In the genomic region with DNA sequence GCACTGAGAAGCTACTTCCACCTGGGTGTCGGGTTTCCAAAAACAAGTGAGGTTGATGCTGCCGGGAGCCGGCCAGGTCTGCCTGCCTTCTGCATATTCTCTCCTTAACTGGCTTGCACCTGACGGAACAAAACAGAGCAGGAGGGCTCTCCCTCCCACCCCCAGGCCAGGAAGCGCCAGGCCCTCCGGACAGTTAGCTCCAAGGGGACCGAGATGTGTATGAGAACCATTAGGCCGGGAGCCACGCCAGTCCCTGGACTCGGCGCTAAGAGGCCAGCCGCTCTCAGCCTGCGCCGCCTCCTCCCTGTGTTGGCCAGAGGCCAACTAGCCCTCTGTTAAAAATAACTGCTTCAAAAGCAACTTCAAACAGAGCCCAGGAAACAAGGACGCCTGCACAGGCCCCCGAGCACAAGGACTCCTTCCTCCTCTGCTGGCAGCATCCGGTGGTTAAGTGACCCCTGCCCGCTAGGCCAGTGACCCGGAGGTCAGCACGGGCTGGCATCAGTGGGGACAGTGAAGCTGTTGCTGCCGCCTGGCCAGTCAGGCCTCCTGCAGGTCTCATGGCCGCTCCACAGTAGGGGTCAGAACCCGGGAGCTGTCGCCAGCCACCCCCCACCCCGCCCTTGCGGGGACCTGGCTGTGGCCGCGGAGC, we compare ENCODE assay signal across 8 cellular contexts.
DNase-seq lines count a peak whose midpoint lies in the region; ATAC-seq, FAIRE-seq and TF ChIP-seq lines count a peak whose summit lies in the region.

No MANE protein-coding gene starts in this region.

- H3K9ac ChIP-seq in kidney (ENCODE audit: low read length in 2 of 2) = no peak overlapping the region

- H3K9me3 Mint-ChIP-seq in activated T-helper 17 cell treated with anti-CD3 and anti-CD28 coated beads, Interleukin-2, amount 50 U/mL, for 72 hours = no peaks in the 10 kb centered on the region

- 7 to 9% methylated on average over 9 to 22 of the region's 28 CpGs for WGBS in thyroid gland, 2 donors

- intact Hi-C loops in breast epithelium (cut with DNase I; ENCODE audit: low total_unique reads) (loop anchor here (5.0 kb wide), 1 partner anchor 612 kb away; no protein-coding TSS in a partner anchor), kidney (cut with DNase I) (no loop called here), thyroid gland (cut with DNase I) (no loop called here)

- H3K4me3 ChIP-seq in breast epithelium (peak overlapping the region in 2 of 3 donors; percentile 21 to 49), kidney (ENCODE audit: low read length in 2 of 2) (no peak overlapping the region), thyroid gland (replicated peaks in 1 of 3) (no peak overlapping the region)

- H3K36me3 Mint-ChIP-seq in activated T-helper 17 cell treated with anti-CD3 and anti-CD28 coated beads, Interleukin-2, amount 50 U/mL, for 72 hours (ENCODE audit: low read depth) = no peaks in the 10 kb centered on the region

- no peaks in the 10 kb centered on the region for H3K4me1 Mint-ChIP-seq in activated T-helper 17 cell treated with anti-CD3 and anti-CD28 coated beads, Interleukin-2, amount 50 U/mL, for 72 hours

- H3K27me3 Mint-ChIP-seq in activated T-helper 17 cell treated with anti-CD3 and anti-CD28 coated beads, Interleukin-2, amount 50 U/mL, for 72 hours = no peaks in the 10 kb centered on the region

- no peak overlapping the region for H3K27ac Mint-ChIP-seq in activated T-helper 17 cell treated with anti-CD3 and anti-CD28 coated beads, Interleukin-2, amount 50 U/mL, for 72 hours

- H3K27ac ChIP-seq in breast epithelium (peak overlapping the region; percentile 25 to 64), kidney (ENCODE audit: low read depth in 2 of 2, low read length in 2 of 2) (peak overlapping the region; percentile 32 to 48), thyroid gland (peak overlapping the region; percentile 77 to 87 (median 87))

- peak; percentile 91 to 93 for DNase-seq in NCI-H187 (lab: John Stamatoyannopoulos, UW)
- DNase-seq in breast epithelium (ENCODE audit: low spot score in 2 of 2) = peak in 1 of 2 donors; percentile 26
- peak; percentile 93 for DNase-seq in kidney
- DNase-seq in thyroid gland = peak; percentile 93 to 94
- DNase-seq in activated CD4-positive, CD25-positive, alpha-beta regulatory T cell treated with anti-CD3 and anti-CD28 coated beads, Interleukin-2, amount 50 U/mL, for 72 hours = no peak
- no peak for DNase-seq in dedifferentiated amniotic fluid mesenchymal stem cell (ENCODE audit: extremely low spot score)
- no peak for DNase-seq in NOMO-1 treated with dmso at 0.1 percent for 144 hours (lab: John Stamatoyannopoulos, UW; ENCODE audit: unreplicated experiment)

- no peak for TF ChIP-seq POLR2A in breast epithelium (IDR thresholded peaks at IDR 0.05)
- TF ChIP-seq POLR2A in thyroid gland (IDR thresholded peaks at IDR 0.05) = peak in 1 of 2 donors; percentile 44

- no peak overlapping the region for H3K4me3 Mint-ChIP-seq in activated T-helper 17 cell treated with anti-CD3 and anti-CD28 coated beads, Interleukin-2, amount 50 U/mL, for 72 hours

- H3K9me3 ChIP-seq in breast epithelium (peaks cover 11% of the 10 kb centered on the region in 2 donors), kidney (ENCODE audit: control insufficient read depth in 1 of 2, low read length in 2 of 2) (no peaks in the 10 kb centered on the region), thyroid gland (no peaks in the 10 kb centered on the region)

- no peak for FAIRE-seq in kidney (lab: Jason Lieb, UNC)

- no peaks in the 10 kb centered on the region for H3K27me3 ChIP-seq in breast epithelium
- H3K27me3 ChIP-seq in thyroid gland = no peaks in the 10 kb centered on the region

- H3K4me1 ChIP-seq in breast epithelium (peaks cover 0 to 5% of the 10 kb centered on the region in 2 donors), kidney (ENCODE audit: control insufficient read depth in 1 of 2, insufficient read depth in 1 of 2, low read depth in 1 of 2, low read length in 2 of 2) (peaks cover 0 to 10% of the 10 kb centered on the region in 2 donors), thyroid gland (peaks cover 21 to 23% of the 10 kb centered on the region in 2 donors)

- ATAC-seq in activated T-helper 17 cell treated with anti-CD3 and anti-CD28 coated beads, Interleukin-2, amount 50 U/mL, for 72 hours (replicated peaks) = no peak

- TF ChIP-seq CTCF in breast epithelium (IDR thresholded peaks at IDR 0.05) (no peak), kidney (IDR thresholded peaks at IDR 0.05; ENCODE audit: borderline replicate concordance, extremely low read depth, insufficient read depth) (no peak), thyroid gland (IDR thresholded peaks at IDR 0.05) (peak in 1 of 6 experiments; percentile 13)

- H3K36me3 ChIP-seq in breast epithelium (no peaks in the 10 kb centered on the region), kidney (ENCODE audit: control insufficient read depth in 1 of 2, insufficient read depth in 2 of 2, low read length in 2 of 2) (no peaks in the 10 kb centered on the region), thyroid gland (no peaks in the 10 kb centered on the region)

Comparison
In these comparisons a context has a peak if more than half of its experiments do, and no peak if none do; other contexts are left out.
1. DNase-seq: peak in NCI-H187 (2 of 2), kidney (single experiment) and thyroid gland (2 of 2); none in activated CD4-positive, CD25-positive, alpha-beta regulatory T cell treated with anti-CD3 and anti-CD28 coated beads, Interleukin-2, amount 50 U/mL, for 72 hours (single experiment), dedifferentiated amniotic fluid mesenchymal stem cell (single experiment) and NOMO-1 treated with dmso at 0.1 percent for 144 hours (single experiment).
2. H3K4me3 ChIP-seq: peak in breast epithelium (2 of 3); none in kidney (0 of 2) and thyroid gland (0 of 3).
3. Peak in every context shown above with its lines, with median percentiles within 50 percentile points of each other: H3K27ac ChIP-seq.